ENCODE assay signal across 1 cellular context in the genomic region with DNA sequence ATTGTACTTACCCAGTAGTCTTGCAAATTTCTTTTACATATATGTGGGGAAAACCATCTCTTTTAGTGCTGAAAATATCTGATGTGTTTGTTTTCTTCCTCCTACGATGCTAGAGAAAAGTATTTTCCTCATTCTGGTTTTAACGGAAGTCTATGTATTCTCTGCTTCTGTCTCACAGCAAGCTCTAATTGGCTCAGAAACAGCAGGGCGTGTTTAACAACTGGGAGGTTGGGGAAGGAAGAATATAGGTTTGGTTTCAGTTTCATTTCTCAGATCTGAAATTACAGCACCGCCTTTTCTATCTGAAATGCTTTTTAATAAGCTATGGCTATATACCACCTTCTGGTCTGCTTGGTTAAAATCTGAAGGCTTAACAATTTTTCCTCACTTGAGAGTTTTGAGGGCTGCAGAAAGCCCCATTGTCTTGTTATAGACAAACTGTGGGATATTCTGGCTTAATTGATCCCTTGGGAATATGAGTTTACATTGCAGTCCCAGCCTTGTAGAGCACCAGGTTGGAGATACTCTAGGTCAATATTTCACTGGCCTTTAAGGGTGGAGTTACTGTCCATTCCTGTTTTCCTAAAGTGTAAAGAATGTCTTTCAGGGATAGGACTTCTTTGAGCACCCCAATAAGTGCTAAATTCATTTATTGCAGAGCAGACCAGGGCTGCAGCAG.
TF ChIP-seq lines count a peak whose summit lies in the region.

A gene (minus strand): TSS at position 128 of the 679 bp plus-strand sequence. CDS start 11,882 bp downstream, outside the sequence.

TF ChIP-seq in H1, 55 proteins besides CTCF, POLR2A, EP300 and RAD21:
- TF ChIP-seq CREB1 (IDR thresholded peaks at IDR 0.05), result no peak
- TF ChIP-seq RNF2 (IDR thresholded peaks at IDR 0.05; ENCODE audit: borderline replicate concordance, low read depth, low read length, missing control alignments, poor library complexity, severe bottlenecking), result no peak
- TF ChIP-seq GTF2F1 (IDR thresholded peaks at IDR 0.05; ENCODE audit: borderline replicate concordance, low read depth, low read length), result no peak
- TF ChIP-seq, protein P1, sequence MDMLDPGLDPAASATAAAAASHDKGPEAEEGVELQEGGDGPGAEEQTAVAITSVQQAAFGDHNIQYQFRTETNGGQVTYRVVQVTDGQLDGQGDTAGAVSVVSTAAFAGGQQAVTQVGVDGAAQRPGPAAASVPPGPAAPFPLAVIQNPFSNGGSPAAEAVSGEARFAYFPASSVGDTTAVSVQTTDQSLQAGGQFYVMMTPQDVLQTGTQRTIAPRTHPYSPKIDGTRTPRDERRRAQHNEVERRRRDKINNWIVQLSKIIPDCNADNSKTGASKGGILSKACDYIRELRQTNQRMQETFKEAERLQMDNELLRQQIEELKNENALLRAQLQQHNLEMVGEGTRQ (IDR thresholded peaks at IDR 0.05; ENCODE audit: low read length), result no peak
- no peak for TF ChIP-seq SRF (IDR thresholded peaks at IDR 0.05; ENCODE audit: low read depth, low read length)
- no peak for TF ChIP-seq ASH2L (IDR thresholded peaks at IDR 0.05; ENCODE audit: low read length)
- no peak for TF ChIP-seq TCF12 (IDR thresholded peaks at IDR 0.05; ENCODE audit: low read depth, low read length)
- no peak for TF ChIP-seq FOSL1 (IDR thresholded peaks at IDR 0.05; ENCODE audit: insufficient read depth, low read depth, low read length)
- TF ChIP-seq, protein P2, sequence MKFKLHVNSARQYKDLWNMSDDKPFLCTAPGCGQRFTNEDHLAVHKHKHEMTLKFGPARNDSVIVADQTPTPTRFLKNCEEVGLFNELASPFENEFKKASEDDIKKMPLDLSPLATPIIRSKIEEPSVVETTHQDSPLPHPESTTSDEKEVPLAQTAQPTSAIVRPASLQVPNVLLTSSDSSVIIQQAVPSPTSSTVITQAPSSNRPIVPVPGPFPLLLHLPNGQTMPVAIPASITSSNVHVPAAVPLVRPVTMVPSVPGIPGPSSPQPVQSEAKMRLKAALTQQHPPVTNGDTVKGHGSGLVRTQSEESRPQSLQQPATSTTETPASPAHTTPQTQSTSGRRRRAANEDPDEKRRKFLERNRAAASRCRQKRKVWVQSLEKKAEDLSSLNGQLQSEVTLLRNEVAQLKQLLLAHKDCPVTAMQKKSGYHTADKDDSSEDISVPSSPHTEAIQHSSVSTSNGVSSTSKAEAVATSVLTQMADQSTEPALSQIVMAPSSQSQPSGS (IDR thresholded peaks at IDR 0.05; ENCODE audit: low read length), result no peak
TF ChIP-seq in H1: peak in this region for 0.
